8 cellular contexts compared by ENCODE assay signal in genomic region chr14:102320671-102321455, GRCh38. TPM values are rescaled to one million over a fixed set of nuclear protein-coding genes. Genes with fewer than 3 reads are reported as not detected.
DNase-seq lines count a peak whose midpoint lies in the region; ATAC-seq, FAIRE-seq and TF ChIP-seq lines count a peak whose summit lies in the region.

No MANE protein-coding gene starts in this region.

- no peak for TF ChIP-seq CTCF in activated B cell treated with CpG ODN at 0.5 μM for 24 hours (IDR thresholded peaks at IDR 0.05)
- TF ChIP-seq CTCF in gastroesophageal sphincter (IDR thresholded peaks at IDR 0.05), result no peak

- H3K4me3 Mint-ChIP-seq in activated B cell treated with CpG ODN at 0.5 μM for 24 hours, result peak overlapping the region; percentile 84

- H3K9me3 ChIP-seq in gastroesophageal sphincter, result no peaks in the 10 kb centered on the region
- H3K9me3 ChIP-seq in skeletal muscle tissue (ENCODE audit: control insufficient read depth in 3 of 3, low read length in 3 of 3), result no peaks in the 10 kb centered on the region

- POLR2A ChIA-PET in activated B cell treated with CpG ODN at 0.5 μM for 24 hours (lab: Charles Lee), result interaction anchor here (0.6 to 4.3 kb wide), 3 partner anchors 16 to 49 kb away, joined by 3 to 28 read pairs (median 6); partner anchors contain the start of genes CINP, MOK and TECPR2

- H3K27me3 Mint-ChIP-seq in activated B cell treated with CpG ODN at 0.5 μM for 24 hours, result no peaks in the 10 kb centered on the region

- H3K4me1 ChIP-seq in gastroesophageal sphincter (peaks cover 2 to 50% (median 18%) of the 10 kb centered on the region in 3 donors), skeletal muscle tissue (ENCODE audit: control insufficient read depth in 3 of 3, insufficient read depth in 3 of 3, low read length in 3 of 3) (peaks cover 33 to 50% (median 44%) of the 10 kb centered on the region in 3 donors)

- H3K9me3 Mint-ChIP-seq in activated B cell treated with CpG ODN at 0.5 μM for 24 hours, result no peaks in the 10 kb centered on the region

- intact Hi-C loops in activated B cell treated with CpG ODN at 0.5 μM for 24 hours (cut with micrococcal nuclease), result no loop called here

- WGBS in gastroesophageal sphincter (ENCODE audit: low coverage in 1 of 2), 2 donors, result 91 to 92% methylated on average over 8 to 11 of the region's 17 CpGs

- H3K36me3 ChIP-seq in H7 (replicated peaks; ENCODE audit: control insufficient read depth, insufficient read depth, low read length), result no peaks in the 10 kb centered on the region
- H3K36me3 ChIP-seq in gastroesophageal sphincter, result peaks cover 0 to 5% of the 10 kb centered on the region in 2 donors
- H3K36me3 ChIP-seq in skeletal muscle tissue (ENCODE audit: control insufficient read depth in 3 of 3, insufficient read depth in 3 of 3, low read length in 3 of 3), result peaks cover 2 to 9% (median 3%) of the 10 kb centered on the region in 3 donors

- no peak for ATAC-seq in activated B cell treated with CpG ODN at 0.5 μM for 24 hours (ENCODE audit: low read depth)
- no peak for ATAC-seq in gastroesophageal sphincter
- ATAC-seq in HG03354 (IDR thresholded peaks at IDR 0.05; ENCODE audit: poor library complexity, severe bottlenecking, unreplicated experiment), result no peak

- peaks cover 53% of the 10 kb centered on the region for H3K4me1 Mint-ChIP-seq in activated B cell treated with CpG ODN at 0.5 μM for 24 hours

- no peak for FAIRE-seq in HTR-8/SVneo (lab: Jason Lieb, UNC)

- H3K36me3 Mint-ChIP-seq in activated B cell treated with CpG ODN at 0.5 μM for 24 hours (ENCODE audit: low read depth), result peaks cover 14% of the 10 kb centered on the region

- H3K4me3 ChIP-seq in H7 (ENCODE audit: insufficient read depth, low read depth, low read length) (peak overlapping the region; percentile 89; the same call in 1 of the 2 replicates), gastroesophageal sphincter (peak overlapping the region in 1 of 2 donors; percentile 82), skeletal muscle tissue (ENCODE audit: low read length in 3 of 3) (peak overlapping the region; percentile 84 to 91 (median 88))

- CTCF ChIA-PET in activated B cell treated with CpG ODN at 0.5 μM for 24 hours (lab: Charles Lee), result no interaction called here

- DNase-seq in H7, result no peak
- DNase-seq in activated B cell treated with CpG ODN at 0.5 μM for 24 hours, result no peak
- DNase-seq in HTR-8/SVneo (ENCODE audit: insufficient read length, low spot score), result no peak
- DNase-seq in stimulated activated naive CD4-positive, alpha-beta T cell (lab: John Stamatoyannopoulos, UW), result no peak
- no peak for DNase-seq in Kasumi-1 (lab: John Stamatoyannopoulos, UW)

- no peak for TF ChIP-seq EP300 in gastroesophageal sphincter (IDR thresholded peaks at IDR 0.05)

- no peak for TF ChIP-seq POLR2A in gastroesophageal sphincter (IDR thresholded peaks at IDR 0.05)

- H3K9ac ChIP-seq in skeletal muscle tissue (ENCODE audit: low read depth in 1 of 3, low read length in 3 of 3), result peak overlapping the region; percentile 95 to 98 (median 98)

- H3K27ac ChIP-seq in gastroesophageal sphincter (peak overlapping the region; percentile 66 to 98 (median 96)), skeletal muscle tissue (ENCODE audit: low read depth, low read length) (peak overlapping the region; percentile 97)

- H3K27ac Mint-ChIP-seq in activated B cell treated with CpG ODN at 0.5 μM for 24 hours, result peak overlapping the region; percentile 84

- H3K27me3 ChIP-seq in H7 (ENCODE audit: control insufficient read depth, insufficient read depth, low read length), result no peaks in the 10 kb centered on the region
- H3K27me3 ChIP-seq in gastroesophageal sphincter, result no peaks in the 10 kb centered on the region
- no peaks in the 10 kb centered on the region for H3K27me3 ChIP-seq in skeletal muscle tissue (ENCODE audit: control insufficient read depth in 3 of 3, insufficient read depth in 3 of 3, low read length in 3 of 3)

RNA-seq across cellular contexts. Expression of gene ZNF839, which starts 1.3 kb away (rescaled TPM):
- total RNA-seq in H7 (2014; rRNA removed; shearing (Covaris generic)), result 14.9 and 18.9 TPM in 2 replicates
- total RNA-seq in activated B cell treated with CpG ODN at 0.5 μM for 24 hours, result 17.1 and 17.6 TPM in 2 replicates
- 10 to 100 TPM in 1 of 4 donors, 1 to 10 TPM in 3; 6.5 to 10.1 (median 8.4) TPM for total RNA-seq in gastroesophageal sphincter
- total RNA-seq in skeletal muscle tissue, result 15.7 TPM

RNA-seq across cellular contexts. Expression of gene MOK, which starts 15.9 kb away (rescaled TPM):
- total RNA-seq in H7 (2014; rRNA removed; shearing (Covaris generic)), result 2.1 and 2.2 TPM in 2 replicates
- total RNA-seq in activated B cell treated with CpG ODN at 0.5 μM for 24 hours (1.8 and 3.1 TPM in 2 replicates), gastroesophageal sphincter (10 to 100 TPM; 10.6 to 15.4 (median 10.7) TPM), skeletal muscle tissue (5.2 TPM)

RNA-seq across cellular contexts. Expression of gene CINP, which starts 41.8 kb away (rescaled TPM):
- total RNA-seq in H7 (2014; rRNA removed; shearing (Covaris generic)), result 42.3 and 52.9 TPM in 2 replicates
- total RNA-seq in activated B cell treated with CpG ODN at 0.5 μM for 24 hours, result 48.6 and 57.5 TPM in 2 replicates
- total RNA-seq in gastroesophageal sphincter, result 10 to 100 TPM; 26.3 to 52.1 (median 29.3) TPM
- total RNA-seq in skeletal muscle tissue, result 24.0 TPM

RNA-seq across cellular contexts. Expression of gene TECPR2, which starts 41.9 kb away (rescaled TPM):
- total RNA-seq in H7 (2014; rRNA removed; shearing (Covaris generic)), result 11.2 and 13.4 TPM in 2 replicates
- total RNA-seq in activated B cell treated with CpG ODN at 0.5 μM for 24 hours (9.9 and 11.8 TPM in 2 replicates), gastroesophageal sphincter (10 to 100 TPM; 26.0 to 57.2 (median 30.5) TPM), skeletal muscle tissue (12.0 TPM)
